Comparison of ENCODE assay signal across 27 cellular contexts in genomic region chr12:107612508-107612907, GRCh38.
DNase-seq lines count a peak whose midpoint lies in the region; ATAC-seq and TF ChIP-seq lines count a peak whose summit lies in the region.
"Had no signal": no experiment of that assay in that cellular context is flagged by ENCODE, and none has a peak within 500 bp of the region (broad histone marks: within the 10 kb centered on the region; RNA-seq: fewer than 3 reads in every experiment).

No MANE protein-coding gene starts in this region.

- no peak overlapping the region for H4K91ac ChIP-seq in IMR-90 (ENCODE audit: insufficient read depth, low read depth, low read length)

- H2AK9ac ChIP-seq in IMR-90 (replicated peaks; ENCODE audit: low read depth, low read length, poor library complexity), result no peak overlapping the region

- no peaks in the 10 kb centered on the region for H3K79me2 ChIP-seq in PC-3 (ENCODE audit: low read length)

- DNase-seq in IMR-90 (peak; percentile 67), fibroblast of villous mesenchyme (ENCODE audit: low read depth) (peak; percentile 18), nephron progenitor cell (no peak), PC-3 (no peak), substantia nigra (lab: John Stamatoyannopoulos, UW) (no peak)
- DNase-seq in stimulated activated naive CD8-positive, alpha-beta T cell treated with anti-CD3 and anti-CD28 coated beads, Interleukin-15, amount 100 ng/mL, for 72 hours, result no peak
- DNase-seq: Caco-2; CD8-positive, alpha-beta T cell; EL; GF-D8; GOT3; HFFc6; NCI-H1048; NCI-H1417; NCI-H1694; NCI-H2029 treated with DMSO at 0.1 percent for 48 hours; NCI-H446 treated with DMSO at 0.1 percent for 48 hours; NCI-H526; NCI-H82; Peyer's patch; SHP77 treated with DMSO at 0.1 percent for 48 hours had no signal

- H3K9me3 ChIP-seq in IMR-90 (ENCODE audit: control insufficient read depth, insufficient read depth, low read length), result no peaks in the 10 kb centered on the region
- no peaks in the 10 kb centered on the region for H3K9me3 ChIP-seq in PC-3 (ENCODE audit: low read length)
- H3K9me3 ChIP-seq: A549, Caco-2, HAP-1, Peyer's patch had no signal

- H3K27me3 ChIP-seq in IMR-90 (ENCODE audit: control insufficient read depth, insufficient read depth, low read length) (peaks cover 3% of the 10 kb centered on the region; the same call in 1 of the 2 replicates), PC-3 (ENCODE audit: low read length) (no peaks in the 10 kb centered on the region)
- H3K27me3 ChIP-seq: Peyer's patch had no signal

- no peaks in the 10 kb centered on the region for H3F3A ChIP-seq in PC-3 (ENCODE audit: low read length, unreplicated experiment)

- H3K23ac ChIP-seq in IMR-90 (ENCODE audit: low read depth, low read length), result no peak overlapping the region

- no peak overlapping the region for H4K5ac ChIP-seq in IMR-90 (ENCODE audit: low read depth, low read length)

- POLR2A ChIA-PET in IMR-90 (lab: Charles Lee; ENCODE audit: unreplicated experiment) (no interaction called here), PC-3 (lab: Charles Lee; ENCODE audit: unreplicated experiment) (no interaction called here)

- no peaks in the 10 kb centered on the region for H3K9me2 ChIP-seq in PC-3 (replicated peaks; ENCODE audit: low read length)

- TF ChIP-seq CTCF in IMR-90 (conservative IDR thresholded peaks at IDR 0.05; ENCODE audit: low read depth, low read length) (no peak), fibroblast of villous mesenchyme (IDR thresholded peaks at IDR 0.05; ENCODE audit: insufficient read depth, low read depth, low read length) (no peak), nephron progenitor cell (IDR thresholded peaks at IDR 0.05) (no peak), PC-3 (conservative IDR thresholded peaks at IDR 0.05; ENCODE audit: low read depth, low read length) (no peak)

- H3K79me1 ChIP-seq in IMR-90 (ENCODE audit: low read depth in 1 of 2, low read length in 2 of 2), result no peaks in the 10 kb centered on the region

- H2AFZ ChIP-seq in IMR-90 (replicated peaks; ENCODE audit: low read length, poor library complexity) (peak overlapping the region; percentile 63), PC-3 (ENCODE audit: low read length) (no peak overlapping the region)

- no peak overlapping the region for H2BK15ac ChIP-seq in IMR-90 (ENCODE audit: low read depth, low read length)

- no peak overlapping the region for H3K27ac ChIP-seq in IMR-90 (ENCODE audit: insufficient read depth, low read length)
- no peak overlapping the region for H3K27ac ChIP-seq in PC-3 (ENCODE audit: low read length)
- H3K27ac ChIP-seq in substantia nigra (ENCODE audit: low read depth, low read length, poor library complexity, severe bottlenecking), result no peak overlapping the region
- H3K27ac ChIP-seq: A549, C4-2B, HL-60, Peyer's patch had no signal

- H3K4ac ChIP-seq in IMR-90 (ENCODE audit: low read depth, low read length), result no peak overlapping the region

- H3K9me3 Mint-ChIP-seq in nephron progenitor cell, result no peaks in the 10 kb centered on the region
- H3K9me3 Mint-ChIP-seq in stimulated activated naive CD8-positive, alpha-beta T cell treated with anti-CD3 and anti-CD28 coated beads, Interleukin-15, amount 100 ng/mL, for 72 hours, result no peaks in the 10 kb centered on the region
- H3K9me3 Mint-ChIP-seq: CD8-positive, alpha-beta T cell; HFFc6 had no signal

- H3K9ac ChIP-seq in IMR-90 (ENCODE audit: low read depth, low read length), result no peak overlapping the region
- no peak overlapping the region for H3K9ac ChIP-seq in PC-3 (ENCODE audit: low read length)

- H4K20me1 ChIP-seq in IMR-90 (ENCODE audit: insufficient read depth, low read length), result no peaks in the 10 kb centered on the region
- H4K20me1 ChIP-seq in PC-3 (ENCODE audit: low read length), result no peaks in the 10 kb centered on the region

- CTCF ChIA-PET in IMR-90 (lab: Yijun Ruan, JAX) (interaction anchor here (0.6 to 8.3 kb wide), 2 partner anchors 480 to 1558 kb away, joined by 4 to 85 read pairs; no protein-coding TSS in a partner anchor), PC-3 (lab: Charles Lee) (no interaction called here)

- H3K4me3 ChIP-seq in IMR-90 (ENCODE audit: insufficient read depth, low read depth, low read length) (no peak overlapping the region), fibroblast of villous mesenchyme (ENCODE audit: low read depth, low read length) (no peak overlapping the region), PC-3 (ENCODE audit: low read length) (no peak overlapping the region)
- H3K4me3 ChIP-seq: A549, HAP-1, Peyer's patch had no signal

- H2BK20ac ChIP-seq in IMR-90 (ENCODE audit: low read depth, low read length), result no peak overlapping the region

- H3K14ac ChIP-seq in IMR-90 (replicated peaks; ENCODE audit: low read depth, low read length), result no peak overlapping the region

- peaks cover 51% of the 10 kb centered on the region for H3K4me1 Mint-ChIP-seq in nephron progenitor cell
- H3K4me1 Mint-ChIP-seq in stimulated activated naive CD8-positive, alpha-beta T cell treated with anti-CD3 and anti-CD28 coated beads, Interleukin-15, amount 100 ng/mL, for 72 hours, result no peaks in the 10 kb centered on the region
- H3K4me1 Mint-ChIP-seq: B cell had no signal

- H4K8ac ChIP-seq in IMR-90 (ENCODE audit: low read depth in 2 of 2, low read length in 2 of 2), result no peak overlapping the region

- peak overlapping the region; percentile 39; the same call in 1 of the 2 replicates for H3K4me2 ChIP-seq in IMR-90 (ENCODE audit: low read depth, low read length)
- no peak overlapping the region for H3K4me2 ChIP-seq in PC-3 (ENCODE audit: low read length)
- H3K4me2 ChIP-seq: A549 had no signal

- H2BK120ac ChIP-seq in IMR-90 (ENCODE audit: low read depth, low read length), result no peak overlapping the region

- no peak for TF ChIP-seq RAD21 in IMR-90 (IDR thresholded peaks at IDR 0.05; ENCODE audit: low read length)

- dilution Hi-C loops in IMR-90 (cut with HindIII; ENCODE audit: low sequenced_read_pairs, unreplicated experiment), result no loop called here

- peak; percentile 50 for ATAC-seq in IMR-90 (ENCODE audit: low read depth)
- no peak for ATAC-seq in PC-3
- no peak for ATAC-seq in GM18858 (IDR thresholded peaks at IDR 0.05; ENCODE audit: unreplicated experiment)
- ATAC-seq in stimulated activated naive CD8-positive, alpha-beta T cell treated with anti-CD3 and anti-CD28 coated beads, Interleukin-15, amount 100 ng/mL, for 72 hours, result no peak
- ATAC-seq: A549; CD8-positive, alpha-beta T cell had no signal

- TF ChIP-seq POLR2A in IMR-90 (IDR thresholded peaks at IDR 0.05; ENCODE audit: low read depth, low read length), result no peak

- H3K36me3 Mint-ChIP-seq in nephron progenitor cell (ENCODE audit: low read depth), result peaks cover 7% of the 10 kb centered on the region

- H3K9me1 ChIP-seq in IMR-90 (ENCODE audit: insufficient read depth, low read length), result no peaks in the 10 kb centered on the region; the same call in 1 of the 2 replicates

- peak overlapping the region; percentile 76 for H3K27ac Mint-ChIP-seq in nephron progenitor cell
- peak overlapping the region in 1 of 2 donors; percentile 1 for H3K27ac Mint-ChIP-seq in stimulated activated naive CD8-positive, alpha-beta T cell treated with anti-CD3 and anti-CD28 coated beads, Interleukin-15, amount 100 ng/mL, for 72 hours
- H3K27ac Mint-ChIP-seq: B cell; CD8-positive, alpha-beta T cell; HFFc6 had no signal

- H2BK5ac ChIP-seq in IMR-90 (ENCODE audit: low read depth, low read length, poor library complexity, severe bottlenecking), result no peak overlapping the region

- no peak overlapping the region for H3K18ac ChIP-seq in IMR-90 (ENCODE audit: low read depth, low read length)

- in situ Hi-C loops in IMR-90 (cut with MboI; ENCODE audit: low sequenced_read_pairs), result loop anchor here (10.0 kb wide), 1 partner anchor 298 kb away; a partner anchor contains a TSS

- peak overlapping the region; percentile 47 for H3K4me3 Mint-ChIP-seq in nephron progenitor cell
- no peak overlapping the region for H3K4me3 Mint-ChIP-seq in stimulated activated naive CD8-positive, alpha-beta T cell treated with anti-CD3 and anti-CD28 coated beads, Interleukin-15, amount 100 ng/mL, for 72 hours
- H3K4me3 Mint-ChIP-seq: B cell; CD8-positive, alpha-beta T cell; HFFc6 had no signal

- intact Hi-C loops in IMR-90 (cut with micrococcal nuclease) (no loop called here), PC-3 (cut with micrococcal nuclease) (no loop called here)

- no TSS peak for BruUV-seq in IMR-90 (replicated peaks; lab: Mats Ljungman, UMichigan)
- no TSS peak for BruUV-seq in PC-3 (replicated peaks; lab: Mats Ljungman, UMichigan)

- no peaks in the 10 kb centered on the region; the same call in 1 of the 2 replicates for H3K4me1 ChIP-seq in IMR-90 (ENCODE audit: control insufficient read depth, insufficient read depth, low read length)
- 0 out of 2 replicates have a peak, but pooled peaks cover 4% of the 10 kb centered on the region for H3K4me1 ChIP-seq in PC-3 (ENCODE audit: insufficient read depth, low read length)
- H3K4me1 ChIP-seq: A549, Caco-2, HAP-1, Peyer's patch had no signal

- peaks cover 24% of the 10 kb centered on the region for H3K27me3 Mint-ChIP-seq in nephron progenitor cell (ENCODE audit: low read depth, poor library complexity)
- no peaks in the 10 kb centered on the region for H3K27me3 Mint-ChIP-seq in stimulated activated naive CD8-positive, alpha-beta T cell treated with anti-CD3 and anti-CD28 coated beads, Interleukin-15, amount 100 ng/mL, for 72 hours

- no peak overlapping the region for H2AK5ac ChIP-seq in IMR-90 (ENCODE audit: low read depth, low read length)

- 0% methylated on average over 1 of the region's 19 CpGs; no CpG with 5 or more reads in 1 of the 2 experiments for WGBS in IMR-90 (ENCODE audit: extremely low coverage in 2 of 2, insufficient read length in 1 of 2), 2 experiments

- H3K36me3 ChIP-seq in IMR-90 (ENCODE audit: control insufficient read depth, insufficient read depth, low read length) (no peaks in the 10 kb centered on the region), PC-3 (ENCODE audit: low read depth, low read length) (no peaks in the 10 kb centered on the region)
- H3K36me3 ChIP-seq: HAP-1, Peyer's patch had no signal

- no peak overlapping the region for H3K56ac ChIP-seq in IMR-90 (ENCODE audit: extremely low read depth, insufficient read depth, low read length)

TF ChIP-seq in IMR-90, 13 proteins besides CTCF, POLR2A, EP300 and RAD21:
- TF ChIP-seq BHLHE40 (IDR thresholded peaks at IDR 0.05; ENCODE audit: low read depth, low read length) (peak; percentile 86), ELK1 (IDR thresholded peaks at IDR 0.05; ENCODE audit: borderline replicate concordance, low read depth, low read length) (no peak)
TF ChIP-seq in IMR-90: peak in this region for 1.

Comparison
In these comparisons a context has a peak if more than half of its experiments do, and no peak if none do; other contexts are left out.
1. DNase-seq: peak in IMR-90 (single experiment) and fibroblast of villous mesenchyme (single experiment); none in nephron progenitor cell (single experiment), PC-3 (single experiment), substantia nigra (0 of 49) and stimulated activated naive CD8-positive, alpha-beta T cell treated with anti-CD3 and anti-CD28 coated beads, Interleukin-15, amount 100 ng/mL, for 72 hours (0 of 2).